In the genomic region with DNA sequence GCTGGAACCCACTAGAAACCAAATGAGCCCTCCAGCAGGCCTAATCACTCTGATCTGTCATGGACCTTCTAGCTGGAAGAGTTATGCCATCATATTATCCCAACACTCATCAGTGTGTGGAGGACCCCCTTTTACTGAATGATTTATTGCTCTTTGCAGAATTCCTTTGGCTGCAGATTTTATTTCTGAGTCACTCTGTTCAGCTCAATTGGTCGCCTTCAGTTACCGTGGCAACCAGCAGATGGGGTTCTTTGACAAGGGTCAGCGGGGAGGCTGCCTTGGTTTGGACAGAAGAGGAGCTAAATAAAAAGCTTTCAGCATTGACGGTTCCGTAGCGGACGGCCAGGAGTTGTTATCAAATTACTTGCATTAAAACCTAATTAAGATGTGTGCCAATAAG, we compare ENCODE assay signal across 10 cellular contexts.
DNase-seq lines count a peak whose midpoint lies in the region; ATAC-seq and TF ChIP-seq lines count a peak whose summit lies in the region.
"Had no signal": no experiment of that assay in that cellular context is flagged by ENCODE, and none has a peak within 500 bp of the region (broad histone marks: within the 10 kb centered on the region; RNA-seq: fewer than 3 reads in every experiment).

No MANE protein-coding gene starts in this region.

- peaks cover 13% of the 10 kb centered on the region for H3K79me1 ChIP-seq in mesenchymal stem cell (replicated peaks; ENCODE audit: low read length, poor library complexity, severe bottlenecking)

- H4K91ac ChIP-seq in mesenchymal stem cell (ENCODE audit: low read length): no peak overlapping the region

- peak overlapping the region; percentile 87 to 97 (median 92) for H3K27ac Mint-ChIP-seq in brain

- no peak overlapping the region for H3K14ac ChIP-seq in mesenchymal stem cell (ENCODE audit: low read length in 2 of 2)

- intact Hi-C loops in PC-9 (cut with micrococcal nuclease; ENCODE audit: unreplicated experiment): no loop called here

- peak overlapping the region in 4 of 5 experiments; percentile 29 to 60 (median 46) for H3K4me3 Mint-ChIP-seq in brain

- WGBS in mesenchymal stem cell: 68% methylated on average over 7 of the region's 7 CpGs

- H3K4me3 ChIP-seq in Loucy (ENCODE audit: low read length, poor library complexity, severe bottlenecking) (no peak overlapping the region), mesenchymal stem cell (ENCODE audit: insufficient read depth in 1 of 2, low read depth in 1 of 2, low read length in 2 of 2) (no peak overlapping the region), PC-9 (no peak overlapping the region)

- no peaks in the 10 kb centered on the region for H3F3A ChIP-seq in Loucy (ENCODE audit: low read depth)
- no peaks in the 10 kb centered on the region for H3F3A ChIP-seq in PC-9 (ENCODE audit: insufficient read depth, low read depth)

- no peak overlapping the region for H2AK5ac ChIP-seq in mesenchymal stem cell (ENCODE audit: low read length, severe bottlenecking)

- H2AFZ ChIP-seq in Loucy (ENCODE audit: low read length): no peak overlapping the region
- no peak overlapping the region for H2AFZ ChIP-seq in mesenchymal stem cell (ENCODE audit: low read depth, low read length)
- no peak overlapping the region for H2AFZ ChIP-seq in PC-9

- H3K27me3 Mint-ChIP-seq in brain: no peaks in the 10 kb centered on the region

- no peaks in the 10 kb centered on the region for H3K79me2 ChIP-seq in Loucy (ENCODE audit: insufficient read depth, low read length)
- no peaks in the 10 kb centered on the region for H3K79me2 ChIP-seq in PC-9 (ENCODE audit: low read depth)

- H3K4me1 ChIP-seq in Loucy (ENCODE audit: insufficient read depth, low read length, poor library complexity, severe bottlenecking): no peaks in the 10 kb centered on the region
- H3K4me1 ChIP-seq in mesenchymal stem cell (ENCODE audit: control insufficient read depth, insufficient read depth, low read depth, low read length): peaks cover 2% of the 10 kb centered on the region
- no peaks in the 10 kb centered on the region for H3K4me1 ChIP-seq in PC-9 (replicated peaks; ENCODE audit: insufficient read depth)

- H4K20me1 ChIP-seq in Loucy (ENCODE audit: insufficient read depth, low read length, poor library complexity, severe bottlenecking) (no peaks in the 10 kb centered on the region), PC-9 (ENCODE audit: insufficient read depth) (no peaks in the 10 kb centered on the region)

- H3K9ac ChIP-seq in Loucy (ENCODE audit: low read depth, low read length, poor library complexity, severe bottlenecking) (no peak overlapping the region), mesenchymal stem cell (ENCODE audit: low read length) (no peak overlapping the region)

- peaks cover 3 to 26% (median 9%) of the 10 kb centered on the region in 5 experiments for H3K9me3 Mint-ChIP-seq in brain

- peaks cover 63% of the 10 kb centered on the region for H3K4me1 Mint-ChIP-seq in brain

- H2BK12ac ChIP-seq in mesenchymal stem cell (ENCODE audit: low read length in 2 of 2): no peak overlapping the region

- H3K18ac ChIP-seq in mesenchymal stem cell (ENCODE audit: low read depth in 1 of 2, low read length in 2 of 2): no peak overlapping the region

- H3K23ac ChIP-seq in mesenchymal stem cell (ENCODE audit: low read length in 2 of 2): no peak overlapping the region

- DNase-seq in C1 segment of cervical spinal cord (lab: John Stamatoyannopoulos, UW) (peak in 11 of 14 donors; percentile 23 to 84 (median 49)), mesenchymal stem cell (peak; percentile 63), NCI-H1105 (lab: John Stamatoyannopoulos, UW) (no peak), PC-9 (no peak)
- DNase-seq: activated CD4-positive, alpha-beta T cell treated with anti-CD3 and anti-CD28 coated beads for 4 hours; NCI-H510A had no signal

- CTCF ChIA-PET in PC-9 (lab: Charles Lee): no interaction called here

- no peaks in the 10 kb centered on the region for H3K9me2 ChIP-seq in Loucy (replicated peaks; ENCODE audit: low read depth, low read length)
- H3K9me2 ChIP-seq in PC-9 (ENCODE audit: insufficient read depth): no peaks in the 10 kb centered on the region

- no peak overlapping the region for H3K4ac ChIP-seq in mesenchymal stem cell (ENCODE audit: low read depth in 1 of 2, low read length in 2 of 2)

- TF ChIP-seq CTCF in Loucy (conservative IDR thresholded peaks at IDR 0.05; ENCODE audit: low read length) (0 out of 2 replicates have a peak, but pooled peaks have one; percentile 23), brain (conservative IDR thresholded peaks at IDR 0.05) (peak; percentile 34 to 56), PC-9 (conservative IDR thresholded peaks at IDR 0.05) (no peak)

- H2BK120ac ChIP-seq in mesenchymal stem cell (ENCODE audit: low read depth, low read length): no peak overlapping the region

- H2BK15ac ChIP-seq in mesenchymal stem cell (ENCODE audit: low read depth, poor library complexity, severe bottlenecking): no peak overlapping the region

- BruUV-seq in PC-9 (replicated peaks; lab: Mats Ljungman, UMichigan): no TSS peak

- H3K36me3 ChIP-seq in Loucy (ENCODE audit: insufficient read depth, low read length): no peaks in the 10 kb centered on the region
- peaks cover 14 to 18% of the 10 kb centered on the region in 2 experiments for H3K36me3 ChIP-seq in mesenchymal stem cell (ENCODE audit: control insufficient read depth in 1 of 2, insufficient read depth in 2 of 2, low read depth in 1 of 2, low read length in 2 of 2)
- H3K36me3 ChIP-seq in PC-9 (ENCODE audit: low read depth): no peaks in the 10 kb centered on the region

- no peak overlapping the region for H4K8ac ChIP-seq in mesenchymal stem cell (ENCODE audit: low read length)

- ATAC-seq in GM21825 (IDR thresholded peaks at IDR 0.05; ENCODE audit: unreplicated experiment) (no peak), HG03571 (IDR thresholded peaks at IDR 0.05; ENCODE audit: unreplicated experiment) (no peak)

- peaks cover 30% of the 10 kb centered on the region for H3K36me3 Mint-ChIP-seq in brain

- H3K4me2 ChIP-seq in Loucy (ENCODE audit: low read depth, low read length, poor library complexity, severe bottlenecking) (no peak overlapping the region), mesenchymal stem cell (ENCODE audit: low read length, poor library complexity, severe bottlenecking) (no peak overlapping the region), PC-9 (no peak overlapping the region)

- H3K9me3 ChIP-seq in Loucy (ENCODE audit: insufficient read depth, low read depth, low read length) (no peaks in the 10 kb centered on the region), mesenchymal stem cell (ENCODE audit: control insufficient read depth, low read length) (no peaks in the 10 kb centered on the region), PC-9 (ENCODE audit: insufficient read depth, low read depth) (no peaks in the 10 kb centered on the region)

- POLR2A ChIA-PET in PC-9 (lab: Charles Lee; ENCODE audit: unreplicated experiment): no interaction called here

- H3K27ac ChIP-seq in mesenchymal stem cell (ENCODE audit: low read length, poor library complexity, severe bottlenecking): no peak overlapping the region
- no peak overlapping the region for H3K27ac ChIP-seq in PC-9

- H3K27me3 ChIP-seq in Loucy (ENCODE audit: insufficient read depth, low read length, poor library complexity, severe bottlenecking): no peaks in the 10 kb centered on the region
- H3K27me3 ChIP-seq in mesenchymal stem cell (ENCODE audit: control insufficient read depth in 1 of 2, insufficient read depth in 1 of 2, low read length in 2 of 2): no peaks in the 10 kb centered on the region
- no peaks in the 10 kb centered on the region for H3K27me3 ChIP-seq in PC-9 (ENCODE audit: insufficient read depth, low read depth)

- H2BK5ac ChIP-seq in mesenchymal stem cell (ENCODE audit: low read depth, low read length, poor library complexity, severe bottlenecking): no peak overlapping the region

Comparison
In these comparisons a context has a peak if more than half of its experiments do, and no peak if none do; other contexts are left out.
1. DNase-seq: peak in C1 segment of cervical spinal cord (11 of 14) and mesenchymal stem cell (single experiment); none in NCI-H1105 (single experiment) and PC-9 (0 of 2).